In the genomic region with DNA sequence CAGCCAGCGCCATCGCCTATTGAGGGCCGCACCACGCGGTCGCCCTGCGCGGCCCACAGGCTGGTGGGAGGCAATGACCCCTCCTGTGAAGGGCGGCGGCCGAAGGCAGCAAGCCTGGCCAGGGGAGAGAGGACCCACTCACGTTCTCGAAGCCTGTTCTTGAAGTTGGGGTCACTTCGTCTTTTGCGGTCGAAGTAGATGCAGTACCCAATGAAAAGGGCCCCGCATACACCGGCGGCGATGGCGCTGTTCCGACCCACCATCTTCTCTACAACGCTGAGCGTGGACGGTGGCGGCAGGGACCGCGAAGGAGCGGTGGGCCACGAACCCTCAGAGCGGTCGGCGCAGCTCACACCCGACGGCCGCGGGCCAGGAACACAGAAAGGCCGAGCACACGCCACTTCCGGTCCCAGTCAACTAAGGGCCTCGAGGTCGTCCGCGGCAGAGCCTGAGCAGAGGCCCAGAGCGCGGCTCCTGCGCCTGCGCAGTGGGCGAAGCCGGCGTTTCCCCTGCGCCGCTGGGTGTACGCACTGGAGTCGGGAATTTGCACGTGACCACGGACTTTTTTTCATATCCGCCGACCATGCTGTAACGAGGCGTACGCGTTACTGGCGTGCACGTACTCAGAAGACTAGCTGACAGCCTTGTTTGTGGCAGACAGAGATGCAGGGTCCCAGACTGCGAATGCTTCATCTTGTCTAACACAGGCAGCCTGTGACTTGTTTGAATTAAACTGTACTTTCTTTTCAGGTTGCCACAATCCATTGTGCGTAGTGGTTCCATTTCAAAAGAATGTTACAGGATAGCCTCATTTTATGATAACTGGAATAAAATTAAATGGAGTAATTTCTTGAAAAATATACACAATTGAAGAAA, we compare ENCODE assay signal across 8 cellular contexts. TPM values are rescaled to one million over a fixed set of nuclear protein-coding genes. Genes with fewer than 3 reads are reported as not detected.
DNase-seq lines count a peak whose midpoint lies in the region; ATAC-seq, FAIRE-seq and TF ChIP-seq lines count a peak whose summit lies in the region.

A gene (minus strand): TSS at position 385 of the 876 bp plus-strand sequence. CDS start 122 bp downstream, at position 263.

- ATAC-seq in GM19351 (IDR thresholded peaks at IDR 0.05; ENCODE audit: unreplicated experiment): peak; percentile 90
- ATAC-seq in HG03521 (IDR thresholded peaks at IDR 0.05; ENCODE audit: unreplicated experiment): peak; percentile 96
- ATAC-seq in HepG2: peak; percentile 92

- peak within 1 kb of the TSS; percentile 94 for H3K27ac ChIP-seq in HepG2 (ENCODE audit: extremely low read length, insufficient read depth, low read length)

- peak within 1 kb of the TSS; percentile 82 to 94 (median 89) for H3K4me3 ChIP-seq in HepG2 (replicated peaks in 1 of 3; ENCODE audit: insufficient read depth in 1 of 3, low read depth in 2 of 3, low read length in 3 of 3)

- no peaks in the 10 kb centered on the region for H3K9me3 ChIP-seq in HepG2 (ENCODE audit: low read length)

- FAIRE-seq in HepG2 (lab: Jason Lieb, UNC): peak; percentile 71

- H3K27ac Mint-ChIP-seq in dendritic cell treated with granulocyte-macrophage colony-stimulating factor and Interleukin-4, amounts not matched to agents 40 ng/mL and 50 ng/mL, for 4 days: peak within 1 kb of the TSS; percentile 95

- H3K4me3 Mint-ChIP-seq in dendritic cell treated with granulocyte-macrophage colony-stimulating factor and Interleukin-4, amounts not matched to agents 40 ng/mL and 50 ng/mL, for 4 days: peak within 1 kb of the TSS; percentile 98

- no peak for TF ChIP-seq CTCF in HepG2 (CRISPR knock-in tag; IDR thresholded peaks at IDR 0.05)

- peak within 1 kb of the TSS; percentile 81 for H3K4me2 ChIP-seq in HepG2 (ENCODE audit: low read depth, low read length)

- H3K4me1 ChIP-seq in HepG2 (ENCODE audit: insufficient read depth, low read length): peaks cover 55% of the 10 kb centered on the region

- H3K79me2 ChIP-seq in HepG2 (ENCODE audit: insufficient read depth, low read length): peaks cover 50% of the 10 kb centered on the region

- peak within 1 kb of the TSS; percentile 99 for H3K9ac ChIP-seq in HepG2 (ENCODE audit: insufficient read depth, low read depth, low read length)

- H3K36me3 ChIP-seq in HepG2 (replicated peaks in 1 of 2; ENCODE audit: control insufficient read depth in 1 of 2, insufficient read depth in 2 of 2, low read length in 2 of 2): peaks cover 4 to 28% of the 10 kb centered on the region in 2 experiments

- no peak within 1 kb of the TSS for H2AFZ ChIP-seq in HepG2 (ENCODE audit: low read length)

- peaks cover 68% of the 10 kb centered on the region for H3K36me3 Mint-ChIP-seq in dendritic cell treated with granulocyte-macrophage colony-stimulating factor and Interleukin-4, amounts not matched to agents 40 ng/mL and 50 ng/mL, for 4 days (ENCODE audit: low read depth)

- WGBS in HepG2 (ENCODE audit: low lambda C conversion rate): 4% methylated on average over 17 of the region's 67 CpGs

- H3K27me3 ChIP-seq in HepG2 (ENCODE audit: control insufficient read depth in 1 of 2, insufficient read depth in 2 of 2, low read length in 2 of 2): no peaks in the 10 kb centered on the region; a peak in 1 of 5 replicates

- in situ Hi-C loops in HepG2 (cut with HindIII; ENCODE audit: extremely low pct_ligation_motif_present, low pct_unique_long_range_greater_than_20kb): no loop called here

- no TSS peak for BruUV-seq in HepG2 (replicated peaks; lab: Mats Ljungman, UMichigan)

- POLR2A ChIA-PET in HepG2 (lab: Yijun Ruan, JAX): interaction anchor here (0.7 to 2.1 kb wide), 16 partner anchors 9 to 518 kb away, joined by 3 to 15 read pairs (median 4); a partner anchor contains a TSS

- CTCF ChIA-PET in HepG2 (lab: Yijun Ruan, JAX; ENCODE audit: low intra/inter-chr PET ratio, low total read pairs): no interaction called here

- no peaks in the 10 kb centered on the region for H3K27me3 Mint-ChIP-seq in dendritic cell treated with granulocyte-macrophage colony-stimulating factor and Interleukin-4, amounts not matched to agents 40 ng/mL and 50 ng/mL, for 4 days

- DNase-seq in C1 segment of cervical spinal cord (lab: John Stamatoyannopoulos, UW) (peak; percentile 56 to 96 (median 92)), NCI-H748 (lab: John Stamatoyannopoulos, UW; ENCODE audit: unreplicated experiment) (peak; percentile 96), HepG2 (ENCODE audit: low spot score) (peak; percentile 97)
- peak; percentile 90 for DNase-seq in activated CD4-positive, alpha-beta T cell treated with anti-CD3 and anti-CD28 coated beads, Interleukin-2, amount 50 U/mL, for 1 hour
- peak; percentile 92 for DNase-seq in stimulated activated CD4-positive, alpha-beta T cell treated with anti-CD3 and anti-CD28 coated beads, Interleukin-4, amount 100 ng/mL, for 1 hour

- 0 out of 2 replicates have a peak, but pooled peaks have one; percentile 11 for TF ChIP-seq RAD21 in HepG2 (CRISPR knock-in tag; IDR thresholded peaks at IDR 0.05)

- H4K20me1 ChIP-seq in HepG2 (ENCODE audit: insufficient read depth, low read length): peaks cover 38% of the 10 kb centered on the region

- peak; percentile 93 to 96 for TF ChIP-seq POLR2A in HepG2 (IDR thresholded peaks at IDR 0.05; ENCODE audit: insufficient read depth in 1 of 2, low read depth in 2 of 2, low read length in 2 of 2)

- intact Hi-C loops in dendritic cell treated with granulocyte-macrophage colony-stimulating factor and Interleukin-4, amounts not matched to agents 40 ng/mL and 50 ng/mL, for 4 days (cut with micrococcal nuclease): no loop called here
- intact Hi-C loops in HepG2 (cut with micrococcal nuclease; ENCODE audit: unreplicated experiment): loop anchor here (5.0 kb wide), 1 partner anchor 34 kb away; a partner anchor contains a TSS

- H3K4me1 Mint-ChIP-seq in dendritic cell treated with granulocyte-macrophage colony-stimulating factor and Interleukin-4, amounts not matched to agents 40 ng/mL and 50 ng/mL, for 4 days (ENCODE audit: low read depth): peaks cover 38% of the 10 kb centered on the region

- no peaks in the 10 kb centered on the region for H3K9me3 Mint-ChIP-seq in dendritic cell treated with granulocyte-macrophage colony-stimulating factor and Interleukin-4, amounts not matched to agents 40 ng/mL and 50 ng/mL, for 4 days

- TF ChIP-seq EP300 in HepG2 (IDR thresholded peaks at IDR 0.05; ENCODE audit: low read depth in 2 of 2, low read length in 2 of 2) (peak in 1 of 2 experiments; percentile 5; a peak in 1 of 4 replicates), HepG2 (CRISPR knock-in tag; IDR thresholded peaks at IDR 0.05; ENCODE audit: borderline replicate concordance) (no peak)

TF ChIP-seq in HepG2, 621 proteins besides CTCF, POLR2A, EP300 and RAD21 (continues in another document):
- TF ChIP-seq ZNF747 (CRISPR knock-in tag; IDR thresholded peaks at IDR 0.05; ENCODE audit: borderline replicate concordance): peak; percentile 93; the same call in 1 of the 2 replicates
- TF ChIP-seq ZNF724P (CRISPR knock-in tag; IDR thresholded peaks at IDR 0.05; ENCODE audit: borderline replicate concordance): 0 out of 2 replicates have a peak, but pooled peaks have one; percentile 30
- no peak for TF ChIP-seq HMGA1 (CRISPR knock-in tag; conservative IDR thresholded peaks at IDR 0.05)
- no peak for TF ChIP-seq TCF7L2 (IDR thresholded peaks at IDR 0.05; ENCODE audit: low read depth, low read length)
- TF ChIP-seq KMT2B (CRISPR knock-in tag; IDR thresholded peaks at IDR 0.05): peak; percentile 91
- TF ChIP-seq, protein P1, sequence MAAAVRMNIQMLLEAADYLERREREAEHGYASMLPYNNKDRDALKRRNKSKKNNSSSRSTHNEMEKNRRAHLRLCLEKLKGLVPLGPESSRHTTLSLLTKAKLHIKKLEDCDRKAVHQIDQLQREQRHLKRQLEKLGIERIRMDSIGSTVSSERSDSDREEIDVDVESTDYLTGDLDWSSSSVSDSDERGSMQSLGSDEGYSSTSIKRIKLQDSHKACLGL (CRISPR knock-in tag; IDR thresholded peaks at IDR 0.05): peak; percentile 72; the same call in 1 of the 2 replicates
- TF ChIP-seq, protein P2, sequence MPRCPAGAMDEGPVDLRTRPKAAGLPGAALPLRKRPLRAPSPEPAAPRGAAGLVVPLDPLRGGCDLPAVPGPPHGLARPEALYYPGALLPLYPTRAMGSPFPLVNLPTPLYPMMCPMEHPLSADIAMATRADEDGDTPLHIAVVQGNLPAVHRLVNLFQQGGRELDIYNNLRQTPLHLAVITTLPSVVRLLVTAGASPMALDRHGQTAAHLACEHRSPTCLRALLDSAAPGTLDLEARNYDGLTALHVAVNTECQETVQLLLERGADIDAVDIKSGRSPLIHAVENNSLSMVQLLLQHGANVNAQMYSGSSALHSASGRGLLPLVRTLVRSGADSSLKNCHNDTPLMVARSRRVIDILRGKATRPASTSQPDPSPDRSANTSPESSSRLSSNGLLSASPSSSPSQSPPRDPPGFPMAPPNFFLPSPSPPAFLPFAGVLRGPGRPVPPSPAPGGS (CRISPR knock-in tag; IDR thresholded peaks at IDR 0.05): peak; percentile 55; the same call in 1 of the 2 replicates
- TF ChIP-seq SKI (IDR thresholded peaks at IDR 0.05; ENCODE audit: partially characterized antibody): peak; percentile 73
- TF ChIP-seq ZMYM2 (CRISPR knock-in tag; IDR thresholded peaks at IDR 0.05): peak; percentile 65; the same call in 1 of the 2 replicates

RNA-seq across cellular contexts. Expression of the gene that starts here (rescaled TPM):
- 138 and 153 TPM in 2 replicates for total RNA-seq in HepG2 (2016; rRNA removed; fragmentation: Illumina TruSeq; extraction: Trizol)
- total RNA-seq in HepG2 (2016; cell fraction: cytosol; rRNA removed; fragmentation: Illumina TruSeq; extraction: Trizol; ENCODE audit: low read depth): 69.4 and 87.9 TPM in 2 replicates
- 150 and 155 TPM in 2 replicates for total RNA-seq in HepG2 (2016; cell fraction: insoluble cytoplasmic fraction; rRNA removed; fragmentation: Illumina TruSeq; extraction: Trizol)
- 161 and 181 TPM in 2 replicates for total RNA-seq in HepG2 (2016; cell fraction: membrane; rRNA removed; fragmentation: Illumina TruSeq; extraction: Trizol)
- 122 and 141 TPM in 2 replicates for total RNA-seq in HepG2 (2016; cell fraction: nucleus; rRNA removed; fragmentation: Illumina TruSeq; extraction: Trizol)
- 298 and 376 TPM in 2 replicates for polyA plus RNA-seq in HepG2 (2011; rRNA removed)
- 138 and 172 TPM in 2 replicates for polyA plus RNA-seq in HepG2 (2011; cell fraction: cytosol; rRNA removed)
- polyA plus RNA-seq in HepG2 (2011; cell fraction: nucleus; rRNA removed): 48.3 and 58.7 TPM in 2 replicates
- polyA plus RNA-seq in HepG2 (2012): 275 and 344 TPM in 2 replicates
- 107 and 127 TPM in 2 replicates for polyA plus RNA-seq in HepG2 (2016; cell fraction: cytosol; fragmentation: Illumina TruSeq; extraction: Trizol; ENCODE audit: low read depth)
- polyA plus RNA-seq in HepG2 (2016; cell fraction: insoluble cytoplasmic fraction; fragmentation: Illumina TruSeq; extraction: Trizol; ENCODE audit: low read depth): 138 and 146 TPM in 2 replicates
- polyA plus RNA-seq in HepG2 (2016; cell fraction: membrane; fragmentation: Illumina TruSeq; extraction: Trizol; ENCODE audit: low read depth): 182 and 204 TPM in 2 replicates
- 192 and 196 TPM in 2 replicates for polyA plus RNA-seq in HepG2 (2016; cell fraction: nucleus; fragmentation: Illumina TruSeq; extraction: Trizol; ENCODE audit: insufficient read depth, low read depth)
- polyA minus RNA-seq in HepG2 (2011; rRNA and poly(A)+ RNA removed; ENCODE audit: low replicate concordance): 29.6 and 82.1 TPM in 2 replicates
- polyA minus RNA-seq in HepG2 (2011; cell fraction: cytosol; rRNA and poly(A)+ RNA removed): 136 and 144 TPM in 2 replicates
- polyA minus RNA-seq in HepG2 (2011; cell fraction: nucleus; rRNA and poly(A)+ RNA removed): 77.8 and 97.8 TPM in 2 replicates

Comparison
In these comparisons a context has a peak if more than half of its experiments do, and no peak if none do; other contexts are left out.
1. Peak in every context shown above with its lines: DNase-seq, ATAC-seq, H3K4me3 ChIP-seq and H3K27ac ChIP-seq.